Comparison of ENCODE assay signal across 10 cellular contexts in genomic region chr1:226708967-226709396, GRCh38. TPM values are rescaled to one million over a fixed set of nuclear protein-coding genes. Genes with fewer than 3 reads are reported as not detected.
DNase-seq lines count a peak whose midpoint lies in the region; ATAC-seq, FAIRE-seq and TF ChIP-seq lines count a peak whose summit lies in the region.
"Had no signal": no experiment of that assay in that cellular context is flagged by ENCODE, and none has a peak within 500 bp of the region (broad histone marks: within the 10 kb centered on the region; RNA-seq: fewer than 3 reads in every experiment).

No MANE protein-coding gene starts in this region.

- H3K4me2 ChIP-seq in neural progenitor cell, result no peak overlapping the region

- TF ChIP-seq CTCF in BE2C (IDR thresholded peaks at IDR 0.05; ENCODE audit: low read depth, low read length) (no peak), breast epithelium (IDR thresholded peaks at IDR 0.05) (no peak), neural progenitor cell (IDR thresholded peaks at IDR 0.05) (no peak)

- peaks cover 6% of the 10 kb centered on the region for H3K27me3 Mint-ChIP-seq in neural progenitor cell (ENCODE audit: insufficient read depth, low read depth)

- no peak for TF ChIP-seq POLR2A in breast epithelium (IDR thresholded peaks at IDR 0.05)

- peaks cover 2% of the 10 kb centered on the region for H3K9me3 Mint-ChIP-seq in neural progenitor cell
- H3K9me3 Mint-ChIP-seq: mesothelial cell of epicardium had no signal

- H3K4me3 ChIP-seq in BE2C (ENCODE audit: low read depth, low read length), result no peak overlapping the region
- no peak overlapping the region for H3K4me3 ChIP-seq in breast epithelium
- H3K4me3 ChIP-seq in neural progenitor cell, result no peak overlapping the region

- no peaks in the 10 kb centered on the region for H3K79me2 ChIP-seq in neural progenitor cell (ENCODE audit: low read depth)

- H3K27ac Mint-ChIP-seq in neural progenitor cell, result peak overlapping the region; percentile 38
- H3K27ac Mint-ChIP-seq: mesothelial cell of epicardium had no signal

- H3K4me3 Mint-ChIP-seq in neural progenitor cell, result no peak overlapping the region
- H3K4me3 Mint-ChIP-seq: mesothelial cell of epicardium had no signal

- DNase-seq in BE2C, result peak; percentile 38
- DNase-seq in NCI-H1694 (lab: John Stamatoyannopoulos, UW), result peak; percentile 48
- no peak for DNase-seq in breast epithelium (ENCODE audit: low spot score in 2 of 2)
- DNase-seq in neural progenitor cell (ENCODE audit: low spot score), result no peak
- DNase-seq in stimulated activated naive CD4-positive, alpha-beta T cell treated with Interleukin-2 at 50 U/mL for 16 hours (lab: John Stamatoyannopoulos, UW), result no peak
- DNase-seq in Ammon's horn (ENCODE audit: low spot score), result no peak
- no peak for DNase-seq in frontal cortex (ENCODE audit: low spot score in 2 of 2)
- DNase-seq: DMS79 had no signal

- no peak for FAIRE-seq in frontal cortex (lab: Jason Lieb, UNC)

- H3K4me1 ChIP-seq in BE2C (peaks cover 21% of the 10 kb centered on the region), breast epithelium (peaks cover 0 to 8% of the 10 kb centered on the region in 2 donors), neural progenitor cell (peaks cover 9% of the 10 kb centered on the region)

- H3K4me1 Mint-ChIP-seq in neural progenitor cell, result peaks cover 36% of the 10 kb centered on the region

- H4K20me1 ChIP-seq in neural progenitor cell (ENCODE audit: low read depth), result no peaks in the 10 kb centered on the region

- no peaks in the 10 kb centered on the region for H3K36me3 ChIP-seq in BE2C
- H3K36me3 ChIP-seq in breast epithelium, result no peaks in the 10 kb centered on the region
- H3K36me3 ChIP-seq in neural progenitor cell, result no peaks in the 10 kb centered on the region

- H2AFZ ChIP-seq in neural progenitor cell (replicated peaks), result no peak overlapping the region

- H3K27me3 ChIP-seq in BE2C, result no peaks in the 10 kb centered on the region
- H3K27me3 ChIP-seq in breast epithelium, result no peaks in the 10 kb centered on the region
- H3K27me3 ChIP-seq in neural progenitor cell, result peaks cover 9% of the 10 kb centered on the region

- H3K9me3 ChIP-seq in BE2C, result no peaks in the 10 kb centered on the region
- no peaks in the 10 kb centered on the region for H3K9me3 ChIP-seq in breast epithelium
- no peaks in the 10 kb centered on the region for H3K9me3 ChIP-seq in neural progenitor cell (ENCODE audit: low read depth)

- no peak overlapping the region for H3K9ac ChIP-seq in neural progenitor cell

- intact Hi-C loops in breast epithelium (cut with DNase I; ENCODE audit: low total_unique reads), result no loop called here

- ATAC-seq in GM21367 (IDR thresholded peaks at IDR 0.05; ENCODE audit: unreplicated experiment), result no peak

- peaks cover 9% of the 10 kb centered on the region for H3F3A ChIP-seq in neural progenitor cell (ENCODE audit: low read depth)

- H3K27ac ChIP-seq in breast epithelium (peak overlapping the region; percentile 0 to 82), neural progenitor cell (no peak overlapping the region)

- peaks cover 13% of the 10 kb centered on the region for H3K36me3 Mint-ChIP-seq in neural progenitor cell
- H3K36me3 Mint-ChIP-seq: mesothelial cell of epicardium had no signal

RNA-seq across cellular contexts. Expression of gene ITPKB, which starts 30.1 kb away (rescaled TPM):
- polyA plus RNA-seq in BE2C (2012; ENCODE audit: insufficient read depth, insufficient read length, low read depth), result 0.25 TPM
- total RNA-seq in breast epithelium (10 to 100 TPM; 24.0 to 37.6 (median 25.6) TPM), neural progenitor cell (ENCODE audit: low replicate concordance) (1.6 and 4.5 TPM in 2 replicates), frontal cortex (3.3 TPM)

Comparison
In these comparisons a context has a peak if more than half of its experiments do, and no peak if none do; other contexts are left out.
1. DNase-seq: peak in BE2C (single experiment) and NCI-H1694 (single experiment); none in breast epithelium (0 of 2), neural progenitor cell (single experiment), stimulated activated naive CD4-positive, alpha-beta T cell treated with Interleukin-2 at 50 U/mL for 16 hours (single experiment), Ammon's horn (single experiment) and frontal cortex (0 of 2).